Comparison of ENCODE assay signal across 27 cellular contexts in the genomic region with DNA sequence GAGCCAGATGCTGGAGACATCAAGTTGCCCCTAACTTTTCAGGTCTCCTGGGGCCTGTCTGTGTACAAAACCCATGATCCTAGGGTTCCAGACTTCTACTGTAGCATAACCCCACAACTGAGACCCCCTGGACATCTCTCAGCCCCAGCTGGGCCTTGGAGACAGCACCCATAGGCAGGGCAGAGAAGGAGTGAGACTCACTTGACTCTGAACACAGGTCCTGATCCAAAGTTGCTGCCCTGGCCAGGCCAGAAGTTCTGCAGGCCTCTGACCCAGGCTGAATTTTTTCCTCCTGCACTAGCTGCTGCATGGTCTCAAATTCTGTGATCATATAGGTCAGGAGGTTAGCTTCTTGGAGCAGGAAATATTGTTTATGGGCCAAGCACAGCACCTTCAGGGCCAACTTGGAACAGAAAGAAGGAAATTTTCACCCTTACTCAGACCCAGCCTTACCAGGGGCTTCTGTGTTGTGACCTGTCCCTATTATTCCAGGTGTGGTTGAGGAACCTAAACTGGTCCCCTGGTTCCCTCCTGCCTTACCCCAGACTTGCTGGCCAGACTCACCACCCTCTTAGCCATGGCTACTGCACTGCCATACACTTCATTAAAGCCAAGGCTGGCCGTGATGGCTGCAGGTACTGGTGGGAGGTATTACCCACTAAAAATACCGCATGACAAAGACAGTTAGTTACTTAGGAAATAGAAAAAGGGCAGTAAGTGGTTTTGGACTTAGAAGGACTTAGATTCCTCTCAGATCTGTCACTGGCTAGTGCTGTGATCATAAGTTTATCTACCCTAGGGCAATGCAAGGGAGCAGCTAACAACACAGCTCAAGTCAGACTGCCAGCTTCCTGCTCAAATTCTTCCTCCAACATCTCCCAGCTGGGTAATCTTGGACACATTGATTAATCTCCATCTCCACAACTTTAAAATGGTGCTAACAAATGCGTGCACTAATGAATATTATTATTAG.
"Had no signal": no experiment of that assay in that cellular context is flagged by ENCODE, and none has a peak within 500 bp of the region (broad histone marks: within the 10 kb centered on the region; RNA-seq: fewer than 3 reads in every experiment).

No MANE protein-coding gene starts in this region.

- H3K27me3 ChIP-seq: brain microvascular endothelial cell, cardiac muscle cell, SJSA1 had no signal

- H3K36me3 ChIP-seq: brain microvascular endothelial cell, cardiac muscle cell, SJSA1 had no signal

- H3K4me3 ChIP-seq: cardiac muscle cell, SJSA1 had no signal

- ATAC-seq: activated CD8-positive, alpha-beta T cell treated with anti-CD3 and anti-CD28 coated beads for 36 hours; activated T-cell treated with anti-CD3 and anti-CD28 coated beads, Interleukin-2, amount 50 U/mL, for 72 hours; activated T-helper 17 cell treated with anti-CD3 and anti-CD28 coated beads, Interleukin-2, amount 50 U/mL, for 72 hours; Panc1 had no signal

- H3K27ac ChIP-seq: brain microvascular endothelial cell, cardiac muscle cell, SJSA1 had no signal

- H3K4me1 ChIP-seq: SJSA1 had no signal

- DNase-seq: activated CD4-positive, alpha-beta T cell treated with anti-CD3 and anti-CD28 coated beads, Interleukin-2, amount 10 ng/mL, durations not matched to agents 24 days and 14 days; activated CD4-positive, alpha-beta T cell treated with anti-CD3 and anti-CD28 coated beads, Interleukin-2, amount 50 U/mL, for 4 hours; activated CD8-positive, alpha-beta T cell treated with anti-CD3 and anti-CD28 coated beads for 36 hours; activated effector memory CD4-positive, alpha-beta T cell treated with anti-CD3 and anti-CD28 coated beads, Interleukin-2, amount 50 U/mL, for 16 hours; activated naive CD4-positive, alpha-beta T cell; activated naive CD4-positive, alpha-beta T cell treated with anti-CD3 and anti-CD28 coated beads, Interleukin-2, amount 50 U/mL, for 16 hours; activated naive CD8-positive, alpha-beta T cell treated with anti-CD3 and anti-CD28 coated beads for 36 hours; activated T-cell treated with anti-CD3 and anti-CD28 coated beads, Interleukin-2, amount 50 U/mL, for 1 hour; activated T-cell treated with anti-CD3 and anti-CD28 coated beads, Interleukin-2, amount 50 U/mL, for 72 hours; amniotic stem cell; aorta; brain microvascular endothelial cell; NCI-H1105; NCI-H1417 treated with DMSO at 0.1 percent for 48 hours; NCI-H187 treated with DMSO at 0.1 percent for 48 hours; NCI-H2081; NCI-H2171 treated with DMSO at 0.1 percent for 48 hours; NCI-H2227 treated with DMSO at 0.1 percent for 48 hours; NCI-H446; NCI-H510A treated with DMSO at 0.1 percent for 48 hours; NCI-H526 treated with DMSO at 0.1 percent for 48 hours; SHP77 treated with DMSO at 0.1 percent for 48 hours; SK-N-SH had no signal

- H3K9me3 ChIP-seq: SJSA1, SK-N-SH had no signal
